In genomic region chr13:32911506-32911905, GRCh38 we compare ENCODE assay signal across 9 cellular contexts.
A peak's percentile ranks its signal among the peaks of the same experiment; 100 is the strongest.
DNase-seq lines count a peak whose midpoint lies in the region; ATAC-seq and TF ChIP-seq lines count a peak whose summit lies in the region.
"Had no signal": no experiment of that assay in that cellular context is flagged by ENCODE, and none has a peak within 500 bp of the region (broad histone marks: within the 10 kb centered on the region; RNA-seq: fewer than 3 reads in every experiment).

No MANE protein-coding gene starts in this region.

- CTCF ChIA-PET in activated CD4-positive, alpha-beta T cell treated with anti-CD3 and anti-CD28 coated beads, Interleukin-2, amount 10 ng/mL, durations not matched to agents 7 days and 5 days (lab: Charles Lee), result interaction anchor here (1.4 kb wide), 1 partner anchor 325 kb away, joined by 4 read pairs; the partner anchor contains the start of gene PDS5B
- CTCF ChIA-PET in CD8-positive, alpha-beta T cell (lab: Charles Lee), result no interaction called here

- no peak overlapping the region for H3K27ac Mint-ChIP-seq in activated CD4-positive, alpha-beta T cell treated with anti-CD3 and anti-CD28 coated beads, Interleukin-2, amount 10 ng/mL, durations not matched to agents 7 days and 5 days
- no peak overlapping the region for H3K27ac Mint-ChIP-seq in HFFc6
- no peak overlapping the region for H3K27ac Mint-ChIP-seq in CD8-positive, alpha-beta T cell
- H3K27ac Mint-ChIP-seq: activated naive CD8-positive, alpha-beta T cell had no signal

- H3K27ac ChIP-seq in CD8-positive, alpha-beta T cell (ENCODE audit: low read depth, low read length), result no peak overlapping the region

- H3K27me3 Mint-ChIP-seq in activated CD4-positive, alpha-beta T cell treated with anti-CD3 and anti-CD28 coated beads, Interleukin-2, amount 10 ng/mL, durations not matched to agents 7 days and 5 days, result peaks cover 4% of the 10 kb centered on the region
- no peaks in the 10 kb centered on the region for H3K27me3 Mint-ChIP-seq in HFFc6 (ENCODE audit: insufficient read depth)
- peaks cover 4% of the 10 kb centered on the region for H3K27me3 Mint-ChIP-seq in CD8-positive, alpha-beta T cell (ENCODE audit: low read depth)
- H3K27me3 Mint-ChIP-seq: activated naive CD8-positive, alpha-beta T cell had no signal

- H3K4me1 Mint-ChIP-seq in activated CD4-positive, alpha-beta T cell treated with anti-CD3 and anti-CD28 coated beads, Interleukin-2, amount 10 ng/mL, durations not matched to agents 7 days and 5 days, result peaks cover 21% of the 10 kb centered on the region
- H3K4me1 Mint-ChIP-seq in HFFc6 (ENCODE audit: low read depth), result peaks cover 11% of the 10 kb centered on the region; the same call in 1 of the 2 replicates
- no peaks in the 10 kb centered on the region for H3K4me1 Mint-ChIP-seq in CD8-positive, alpha-beta T cell (ENCODE audit: low read depth)

- peaks cover 3% of the 10 kb centered on the region for H3K36me3 Mint-ChIP-seq in activated CD4-positive, alpha-beta T cell treated with anti-CD3 and anti-CD28 coated beads, Interleukin-2, amount 10 ng/mL, durations not matched to agents 7 days and 5 days (ENCODE audit: low read depth)
- peaks cover 10% of the 10 kb centered on the region for H3K36me3 Mint-ChIP-seq in HFFc6 (ENCODE audit: low read depth)
- no peaks in the 10 kb centered on the region for H3K36me3 Mint-ChIP-seq in CD8-positive, alpha-beta T cell

- H3K36me3 ChIP-seq in adipocyte (ENCODE audit: control insufficient read depth, insufficient read depth, low read length, severe bottlenecking), result no peaks in the 10 kb centered on the region
- no peaks in the 10 kb centered on the region for H3K36me3 ChIP-seq in CD8-positive, alpha-beta T cell (ENCODE audit: insufficient read depth, low read length)

- no peak overlapping the region for H3K9ac ChIP-seq in adipocyte (ENCODE audit: low read length)

- ATAC-seq in HG03095 (IDR thresholded peaks at IDR 0.05; ENCODE audit: unreplicated experiment), result no peak
- no peak for ATAC-seq in CD8-positive, alpha-beta T cell

- H3K9me3 Mint-ChIP-seq in activated CD4-positive, alpha-beta T cell treated with anti-CD3 and anti-CD28 coated beads, Interleukin-2, amount 10 ng/mL, durations not matched to agents 7 days and 5 days, result peaks cover 7% of the 10 kb centered on the region
- peaks cover 4% of the 10 kb centered on the region; the same call in 1 of the 2 replicates for H3K9me3 Mint-ChIP-seq in HFFc6
- peaks cover 4% of the 10 kb centered on the region for H3K9me3 Mint-ChIP-seq in CD8-positive, alpha-beta T cell

- intact Hi-C loops in CD8-positive, alpha-beta T cell (cut with DNase I, micrococcal nuclease), result loop anchor here (5.0 kb wide), 2 partner anchors 244 to 324 kb away; partner anchors contain the start of gene PDS5B (in 1 of the 2)

- DNase-seq in activated CD4-positive, alpha-beta T cell treated with anti-CD3 and anti-CD28 coated beads, Interleukin-2, amount 10 ng/mL, durations not matched to agents 7 days and 5 days, result peak; percentile 62
- no peak for DNase-seq in activated CD4-positive, alpha-beta T cell treated with anti-CD3 and anti-CD28 coated beads, Interleukin-2, amount 50 U/mL, for 1 hour
- DNase-seq in HFFc6, result peak; percentile 62
- DNase-seq in NCI-H2227 treated with DMSO at 0.1 percent for 48 hours (lab: John Stamatoyannopoulos, UW), result peak; percentile 2
- DNase-seq in adipocyte (ENCODE audit: low read depth), result peak; percentile 59
- DNase-seq in iris pigment epithelial cell (ENCODE audit: low read depth), result peak; percentile 75
- no peak for DNase-seq in CD8-positive, alpha-beta T cell

- peak; percentile 77 for TF ChIP-seq CTCF in HFFc6 (IDR thresholded peaks at IDR 0.05)
- TF ChIP-seq CTCF in CD8-positive, alpha-beta T cell (IDR thresholded peaks at IDR 0.05), result no peak

- peaks cover under 1% of the 10 kb centered on the region for H3K9me3 ChIP-seq in adipocyte (ENCODE audit: control insufficient read depth, low read length)
- peaks cover 3% of the 10 kb centered on the region for H3K9me3 ChIP-seq in CD8-positive, alpha-beta T cell (ENCODE audit: low read length)

- H3K4me3 Mint-ChIP-seq in activated CD4-positive, alpha-beta T cell treated with anti-CD3 and anti-CD28 coated beads, Interleukin-2, amount 10 ng/mL, durations not matched to agents 7 days and 5 days, result no peak overlapping the region
- H3K4me3 Mint-ChIP-seq in HFFc6, result no peak overlapping the region
- H3K4me3 Mint-ChIP-seq in CD8-positive, alpha-beta T cell, result no peak overlapping the region
- H3K4me3 Mint-ChIP-seq: activated naive CD8-positive, alpha-beta T cell had no signal

- POLR2A ChIA-PET in activated CD4-positive, alpha-beta T cell treated with anti-CD3 and anti-CD28 coated beads, Interleukin-2, amount 10 ng/mL, durations not matched to agents 7 days and 5 days (lab: Charles Lee), result no interaction called here
- POLR2A ChIA-PET in CD8-positive, alpha-beta T cell (lab: Charles Lee), result no interaction called here

- H3K27me3 ChIP-seq in adipocyte (replicated peaks; ENCODE audit: control insufficient read depth, insufficient read depth, low read length), result no peaks in the 10 kb centered on the region
- H3K27me3 ChIP-seq in CD8-positive, alpha-beta T cell (ENCODE audit: insufficient read depth, low read length), result no peaks in the 10 kb centered on the region

- no peaks in the 10 kb centered on the region for H3K4me1 ChIP-seq in adipocyte (ENCODE audit: control insufficient read depth, insufficient read depth, low read length)
- no peaks in the 10 kb centered on the region for H3K4me1 ChIP-seq in CD8-positive, alpha-beta T cell (ENCODE audit: insufficient read depth, low read length)

- no peak overlapping the region for H3K4me3 ChIP-seq in adipocyte (ENCODE audit: low read length)
- no peak overlapping the region for H3K4me3 ChIP-seq in CD8-positive, alpha-beta T cell (ENCODE audit: low read depth, low read length)

Comparison
In these comparisons a context has a peak if more than half of its experiments do, and no peak if none do; other contexts are left out.
1. DNase-seq: peak in activated CD4-positive, alpha-beta T cell treated with anti-CD3 and anti-CD28 coated beads, Interleukin-2, amount 10 ng/mL, durations not matched to agents 7 days and 5 days (single experiment), HFFc6 (single experiment), NCI-H2227 treated with DMSO at 0.1 percent for 48 hours (single experiment), adipocyte (single experiment) and iris pigment epithelial cell (single experiment); none in activated CD4-positive, alpha-beta T cell treated with anti-CD3 and anti-CD28 coated beads, Interleukin-2, amount 50 U/mL, for 1 hour (single experiment) and CD8-positive, alpha-beta T cell (0 of 7).